17 cellular contexts compared by ENCODE assay signal in genomic region chr13:26468203-26468602, GRCh38.
"Had no signal": no experiment of that assay in that cellular context is flagged by ENCODE, and none has a peak within 500 bp of the region (broad histone marks: within the 10 kb centered on the region; RNA-seq: fewer than 3 reads in every experiment).

No MANE protein-coding gene starts in this region.

- H3K4me1 ChIP-seq: pancreas, right lobe of liver, stomach had no signal

- H3K9me3 ChIP-seq: pancreas, right lobe of liver, stomach had no signal

- H3K4me3 ChIP-seq: pancreas, right lobe of liver, smooth muscle cell, stomach had no signal

- H3K27me3 ChIP-seq: brain microvascular endothelial cell, pancreas, right lobe of liver, stomach had no signal

- H3K36me3 ChIP-seq: brain microvascular endothelial cell, pancreas, right lobe of liver, stomach had no signal

- H3K27ac ChIP-seq: brain microvascular endothelial cell, pancreas, right lobe of liver, stomach had no signal

- DNase-seq: activated CD4-positive, alpha-beta T cell treated with anti-CD3 and anti-CD28 coated beads, Interleukin-2, amount 10 ng/mL, durations not matched to agents 24 days and 14 days; activated CD8-positive, alpha-beta memory T cell treated with anti-CD3 and anti-CD28 coated beads, Interleukin-2, amount 50 U/mL, for 4 hours; activated naive CD4-positive, alpha-beta T cell treated with anti-CD3 and anti-CD28 coated beads for 36 hours; activated T-cell treated with anti-CD3 and anti-CD28 coated beads, Interleukin-2, amount 50 U/mL, for 4 hours; anterior cingulate cortex; brain microvascular endothelial cell; effector memory CD4-positive, alpha-beta T cell; foreskin fibroblast; glutamatergic neuron; hippocampal formation; kidney; left ventricle myocardium superior; pancreas; right lobe of liver; stimulated activated CD4-positive, alpha-beta T cell treated with anti-CD3 and anti-CD28 coated beads, Interleukin-4, amount 100 ng/mL, for 24 hours; stomach had no signal
